Comparison of ENCODE assay signal across 1 cellular context in genomic region chr2:9914384-9915065, GRCh38.
A peak's percentile ranks its signal among the peaks of the same experiment; 100 is the strongest.
TF ChIP-seq lines count a peak whose summit lies in the region.

No MANE protein-coding gene starts in this region.

TF ChIP-seq in K562, 482 proteins besides CTCF, POLR2A, EP300 and RAD21 (continued from another document and continues in another):
- TF ChIP-seq, protein P1, sequence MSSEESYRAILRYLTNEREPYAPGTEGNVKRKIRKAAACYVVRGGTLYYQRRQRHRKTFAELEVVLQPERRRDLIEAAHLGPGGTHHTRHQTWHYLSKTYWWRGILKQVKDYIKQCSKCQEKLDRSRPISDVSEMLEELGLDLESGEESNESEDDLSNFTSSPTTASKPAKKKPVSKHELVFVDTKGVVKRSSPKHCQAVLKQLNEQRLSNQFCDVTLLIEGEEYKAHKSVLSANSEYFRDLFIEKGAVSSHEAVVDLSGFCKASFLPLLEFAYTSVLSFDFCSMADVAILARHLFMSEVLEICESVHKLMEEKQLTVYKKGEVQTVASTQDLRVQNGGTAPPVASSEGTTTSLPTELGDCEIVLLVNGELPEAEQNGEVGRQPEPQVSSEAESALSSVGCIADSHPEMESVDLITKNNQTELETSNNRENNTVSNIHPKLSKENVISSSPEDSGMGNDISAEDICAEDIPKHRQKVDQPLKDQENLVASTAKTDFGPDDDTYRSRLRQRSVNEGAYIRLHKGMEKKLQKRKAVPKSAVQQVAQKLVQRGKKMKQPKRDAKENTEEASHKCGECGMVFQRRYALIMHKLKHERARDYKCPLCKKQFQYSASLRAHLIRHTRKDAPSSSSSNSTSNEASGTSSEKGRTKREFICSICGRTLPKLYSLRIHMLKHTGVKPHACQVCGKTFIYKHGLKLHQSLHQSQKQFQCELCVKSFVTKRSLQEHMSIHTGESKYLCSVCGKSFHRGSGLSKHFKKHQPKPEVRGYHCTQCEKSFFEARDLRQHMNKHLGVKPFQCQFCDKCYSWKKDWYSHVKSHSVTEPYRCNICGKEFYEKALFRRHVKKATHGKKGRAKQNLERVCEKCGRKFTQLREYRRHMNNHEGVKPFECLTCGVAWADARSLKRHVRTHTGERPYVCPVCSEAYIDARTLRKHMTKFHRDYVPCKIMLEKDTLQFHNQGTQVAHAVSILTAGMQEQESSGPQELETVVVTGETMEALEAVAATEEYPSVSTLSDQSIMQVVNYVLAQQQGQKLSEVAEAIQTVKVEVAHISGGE (CRISPR knock-in tag; IDR thresholded peaks at IDR 0.05): peak in 1 of 3 experiments; percentile 53; a peak in 1 of 6 replicates
- TF ChIP-seq HDAC2 (IDR thresholded peaks at IDR 0.05) (0 out of 2 replicates have a peak, but pooled peaks have one; percentile 51), ZNF431 (CRISPR knock-in tag; IDR thresholded peaks at IDR 0.05) (peak; percentile 74; the same call in 1 of the 2 replicates), NR2C2 (CRISPR knock-in tag; IDR thresholded peaks at IDR 0.05) (0 out of 2 replicates have a peak, but pooled peaks have one; percentile 39), NR2C2 (tag; IDR thresholded peaks at IDR 0.05) (no peak), CHD4 (IDR thresholded peaks at IDR 0.05; ENCODE audit: insufficient read depth, insufficient replicate concordance, low read depth, low read length, poor library complexity, severe bottlenecking) (no peak), CC2D1A (IDR thresholded peaks at IDR 0.05) (0 out of 2 replicates have a peak, but pooled peaks have one; percentile 16), ZEB2 (IDR thresholded peaks at IDR 0.05) (no peak), TCF7 (IDR thresholded peaks at IDR 0.05; ENCODE audit: borderline replicate concordance) (0 out of 2 replicates have a peak, but pooled peaks have one; percentile 24), MED1 (CRISPR knock-in tag; IDR thresholded peaks at IDR 0.05; ENCODE audit: borderline replicate concordance) (no peak), TEAD4 (IDR thresholded peaks at IDR 0.05; ENCODE audit: low read length) (peak; percentile 42; the same call in 1 of the 2 replicates), TEAD4 (CRISPR knock-in tag; IDR thresholded peaks at IDR 0.05; ENCODE audit: borderline replicate concordance) (no peak), HSF4 (CRISPR knock-in tag; IDR thresholded peaks at IDR 0.05; ENCODE audit: borderline replicate concordance) (no peak), ZNF584 (CRISPR knock-in tag; IDR thresholded peaks at IDR 0.05; ENCODE audit: low read depth) (peak; percentile 73; the same call in 1 of the 2 replicates), HDAC6 (IDR thresholded peaks at IDR 0.05; ENCODE audit: low read depth, low read length) (no peak), BHLHE40 (IDR thresholded peaks at IDR 0.05; ENCODE audit: low read length) (peak; percentile 99), SMARCC2 (IDR thresholded peaks at IDR 0.05; ENCODE audit: low read depth) (no peak), ZNF134 (CRISPR knock-in tag; conservative IDR thresholded peaks at IDR 0.05) (0 out of 2 replicates have a peak, but pooled peaks have one; percentile 13), NCOA2 (IDR thresholded peaks at IDR 0.05; ENCODE audit: partially characterized antibody in 2 of 2) (no peak), FOXK1 (CRISPR knock-in tag; IDR thresholded peaks at IDR 0.05; ENCODE audit: borderline replicate concordance) (peak; percentile 77), HDAC1 (IDR thresholded peaks at IDR 0.05) (0 out of 4 replicates have a peak, but pooled peaks of 1 of the 2 experiments have one; percentile 34), ZNF24 (IDR thresholded peaks at IDR 0.05) (0 out of 2 replicates have a peak, but pooled peaks have one; percentile 46), CBX5 (IDR thresholded peaks at IDR 0.05; ENCODE audit: borderline replicate concordance, low read depth) (0 out of 2 replicates have a peak, but pooled peaks have one; percentile 12), ZBTB7A (IDR thresholded peaks at IDR 0.05; ENCODE audit: borderline replicate concordance, control insufficient read depth, low read depth, low read length) (no peak), ZKSCAN8 (CRISPR knock-in tag; IDR thresholded peaks at IDR 0.05) (0 out of 2 replicates have a peak, but pooled peaks have one; percentile 48), NR4A1 (CRISPR knock-in tag; IDR thresholded peaks at IDR 0.05) (no peak), NR4A1 (tag; IDR thresholded peaks at IDR 0.05) (0 out of 2 replicates have a peak, but pooled peaks have one; percentile 45), ZNF764 (CRISPR knock-in tag; IDR thresholded peaks at IDR 0.05; ENCODE audit: low read depth) (no peak), ATF3 (IDR thresholded peaks at IDR 0.05) (peak; percentile 96), ATF3 (CRISPR knock-in tag; conservative IDR thresholded peaks at IDR 0.05) (peak; percentile 95), ZNF644 (tag; IDR thresholded peaks at IDR 0.05; ENCODE audit: low read depth) (no peak), CTBP1 (IDR thresholded peaks at IDR 0.05; ENCODE audit: borderline replicate concordance) (no peak)
- TF ChIP-seq, protein P2, sequence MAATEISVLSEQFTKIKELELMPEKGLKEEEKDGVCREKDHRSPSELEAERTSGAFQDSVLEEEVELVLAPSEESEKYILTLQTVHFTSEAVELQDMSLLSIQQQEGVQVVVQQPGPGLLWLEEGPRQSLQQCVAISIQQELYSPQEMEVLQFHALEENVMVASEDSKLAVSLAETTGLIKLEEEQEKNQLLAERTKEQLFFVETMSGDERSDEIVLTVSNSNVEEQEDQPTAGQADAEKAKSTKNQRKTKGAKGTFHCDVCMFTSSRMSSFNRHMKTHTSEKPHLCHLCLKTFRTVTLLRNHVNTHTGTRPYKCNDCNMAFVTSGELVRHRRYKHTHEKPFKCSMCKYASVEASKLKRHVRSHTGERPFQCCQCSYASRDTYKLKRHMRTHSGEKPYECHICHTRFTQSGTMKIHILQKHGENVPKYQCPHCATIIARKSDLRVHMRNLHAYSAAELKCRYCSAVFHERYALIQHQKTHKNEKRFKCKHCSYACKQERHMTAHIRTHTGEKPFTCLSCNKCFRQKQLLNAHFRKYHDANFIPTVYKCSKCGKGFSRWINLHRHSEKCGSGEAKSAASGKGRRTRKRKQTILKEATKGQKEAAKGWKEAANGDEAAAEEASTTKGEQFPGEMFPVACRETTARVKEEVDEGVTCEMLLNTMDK (IDR thresholded peaks at IDR 0.05; ENCODE audit: borderline replicate concordance, insufficient read depth, low read depth, low read length, poor library complexity, severe bottlenecking): peak; percentile 40
- TF ChIP-seq, protein P3, sequence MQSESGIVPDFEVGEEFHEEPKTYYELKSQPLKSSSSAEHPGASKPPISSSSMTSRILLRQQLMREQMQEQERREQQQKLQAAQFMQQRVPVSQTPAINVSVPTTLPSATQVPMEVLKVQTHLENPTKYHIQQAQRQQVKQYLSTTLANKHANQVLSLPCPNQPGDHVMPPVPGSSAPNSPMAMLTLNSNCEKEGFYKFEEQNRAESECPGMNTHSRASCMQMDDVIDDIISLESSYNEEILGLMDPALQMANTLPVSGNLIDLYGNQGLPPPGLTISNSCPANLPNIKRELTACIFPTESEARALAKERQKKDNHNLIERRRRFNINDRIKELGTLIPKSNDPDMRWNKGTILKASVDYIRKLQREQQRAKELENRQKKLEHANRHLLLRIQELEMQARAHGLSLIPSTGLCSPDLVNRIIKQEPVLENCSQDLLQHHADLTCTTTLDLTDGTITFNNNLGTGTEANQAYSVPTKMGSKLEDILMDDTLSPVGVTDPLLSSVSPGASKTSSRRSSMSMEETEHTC (IDR thresholded peaks at IDR 0.05): peak; percentile 84
- TF ChIP-seq, protein P4, sequence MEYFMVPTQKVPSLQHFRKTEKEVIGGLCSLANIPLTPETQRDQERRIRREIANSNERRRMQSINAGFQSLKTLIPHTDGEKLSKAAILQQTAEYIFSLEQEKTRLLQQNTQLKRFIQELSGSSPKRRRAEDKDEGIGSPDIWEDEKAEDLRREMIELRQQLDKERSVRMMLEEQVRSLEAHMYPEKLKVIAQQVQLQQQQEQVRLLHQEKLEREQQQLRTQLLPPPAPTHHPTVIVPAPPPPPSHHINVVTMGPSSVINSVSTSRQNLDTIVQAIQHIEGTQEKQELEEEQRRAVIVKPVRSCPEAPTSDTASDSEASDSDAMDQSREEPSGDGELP (CRISPR knock-in tag; IDR thresholded peaks at IDR 0.05; ENCODE audit: borderline replicate concordance): peak; percentile 61; the same call in 1 of the 2 replicates
- TF ChIP-seq, protein P5, sequence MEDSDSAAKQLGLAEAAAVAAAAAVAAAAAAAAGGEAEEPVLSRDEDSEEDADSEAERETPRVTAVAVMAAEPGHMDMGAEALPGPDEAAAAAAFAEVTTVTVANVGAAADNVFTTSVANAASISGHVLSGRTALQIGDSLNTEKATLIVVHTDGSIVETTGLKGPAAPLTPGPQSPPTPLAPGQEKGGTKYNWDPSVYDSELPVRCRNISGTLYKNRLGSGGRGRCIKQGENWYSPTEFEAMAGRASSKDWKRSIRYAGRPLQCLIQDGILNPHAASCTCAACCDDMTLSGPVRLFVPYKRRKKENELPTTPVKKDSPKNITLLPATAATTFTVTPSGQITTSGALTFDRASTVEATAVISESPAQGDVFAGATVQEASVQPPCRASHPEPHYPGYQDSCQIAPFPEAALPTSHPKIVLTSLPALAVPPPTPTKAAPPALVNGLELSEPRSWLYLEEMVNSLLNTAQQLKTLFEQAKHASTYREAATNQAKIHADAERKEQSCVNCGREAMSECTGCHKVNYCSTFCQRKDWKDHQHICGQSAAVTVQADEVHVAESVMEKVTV (CRISPR knock-in tag; IDR thresholded peaks at IDR 0.05): peak; percentile 70
- TF ChIP-seq, protein P6, sequence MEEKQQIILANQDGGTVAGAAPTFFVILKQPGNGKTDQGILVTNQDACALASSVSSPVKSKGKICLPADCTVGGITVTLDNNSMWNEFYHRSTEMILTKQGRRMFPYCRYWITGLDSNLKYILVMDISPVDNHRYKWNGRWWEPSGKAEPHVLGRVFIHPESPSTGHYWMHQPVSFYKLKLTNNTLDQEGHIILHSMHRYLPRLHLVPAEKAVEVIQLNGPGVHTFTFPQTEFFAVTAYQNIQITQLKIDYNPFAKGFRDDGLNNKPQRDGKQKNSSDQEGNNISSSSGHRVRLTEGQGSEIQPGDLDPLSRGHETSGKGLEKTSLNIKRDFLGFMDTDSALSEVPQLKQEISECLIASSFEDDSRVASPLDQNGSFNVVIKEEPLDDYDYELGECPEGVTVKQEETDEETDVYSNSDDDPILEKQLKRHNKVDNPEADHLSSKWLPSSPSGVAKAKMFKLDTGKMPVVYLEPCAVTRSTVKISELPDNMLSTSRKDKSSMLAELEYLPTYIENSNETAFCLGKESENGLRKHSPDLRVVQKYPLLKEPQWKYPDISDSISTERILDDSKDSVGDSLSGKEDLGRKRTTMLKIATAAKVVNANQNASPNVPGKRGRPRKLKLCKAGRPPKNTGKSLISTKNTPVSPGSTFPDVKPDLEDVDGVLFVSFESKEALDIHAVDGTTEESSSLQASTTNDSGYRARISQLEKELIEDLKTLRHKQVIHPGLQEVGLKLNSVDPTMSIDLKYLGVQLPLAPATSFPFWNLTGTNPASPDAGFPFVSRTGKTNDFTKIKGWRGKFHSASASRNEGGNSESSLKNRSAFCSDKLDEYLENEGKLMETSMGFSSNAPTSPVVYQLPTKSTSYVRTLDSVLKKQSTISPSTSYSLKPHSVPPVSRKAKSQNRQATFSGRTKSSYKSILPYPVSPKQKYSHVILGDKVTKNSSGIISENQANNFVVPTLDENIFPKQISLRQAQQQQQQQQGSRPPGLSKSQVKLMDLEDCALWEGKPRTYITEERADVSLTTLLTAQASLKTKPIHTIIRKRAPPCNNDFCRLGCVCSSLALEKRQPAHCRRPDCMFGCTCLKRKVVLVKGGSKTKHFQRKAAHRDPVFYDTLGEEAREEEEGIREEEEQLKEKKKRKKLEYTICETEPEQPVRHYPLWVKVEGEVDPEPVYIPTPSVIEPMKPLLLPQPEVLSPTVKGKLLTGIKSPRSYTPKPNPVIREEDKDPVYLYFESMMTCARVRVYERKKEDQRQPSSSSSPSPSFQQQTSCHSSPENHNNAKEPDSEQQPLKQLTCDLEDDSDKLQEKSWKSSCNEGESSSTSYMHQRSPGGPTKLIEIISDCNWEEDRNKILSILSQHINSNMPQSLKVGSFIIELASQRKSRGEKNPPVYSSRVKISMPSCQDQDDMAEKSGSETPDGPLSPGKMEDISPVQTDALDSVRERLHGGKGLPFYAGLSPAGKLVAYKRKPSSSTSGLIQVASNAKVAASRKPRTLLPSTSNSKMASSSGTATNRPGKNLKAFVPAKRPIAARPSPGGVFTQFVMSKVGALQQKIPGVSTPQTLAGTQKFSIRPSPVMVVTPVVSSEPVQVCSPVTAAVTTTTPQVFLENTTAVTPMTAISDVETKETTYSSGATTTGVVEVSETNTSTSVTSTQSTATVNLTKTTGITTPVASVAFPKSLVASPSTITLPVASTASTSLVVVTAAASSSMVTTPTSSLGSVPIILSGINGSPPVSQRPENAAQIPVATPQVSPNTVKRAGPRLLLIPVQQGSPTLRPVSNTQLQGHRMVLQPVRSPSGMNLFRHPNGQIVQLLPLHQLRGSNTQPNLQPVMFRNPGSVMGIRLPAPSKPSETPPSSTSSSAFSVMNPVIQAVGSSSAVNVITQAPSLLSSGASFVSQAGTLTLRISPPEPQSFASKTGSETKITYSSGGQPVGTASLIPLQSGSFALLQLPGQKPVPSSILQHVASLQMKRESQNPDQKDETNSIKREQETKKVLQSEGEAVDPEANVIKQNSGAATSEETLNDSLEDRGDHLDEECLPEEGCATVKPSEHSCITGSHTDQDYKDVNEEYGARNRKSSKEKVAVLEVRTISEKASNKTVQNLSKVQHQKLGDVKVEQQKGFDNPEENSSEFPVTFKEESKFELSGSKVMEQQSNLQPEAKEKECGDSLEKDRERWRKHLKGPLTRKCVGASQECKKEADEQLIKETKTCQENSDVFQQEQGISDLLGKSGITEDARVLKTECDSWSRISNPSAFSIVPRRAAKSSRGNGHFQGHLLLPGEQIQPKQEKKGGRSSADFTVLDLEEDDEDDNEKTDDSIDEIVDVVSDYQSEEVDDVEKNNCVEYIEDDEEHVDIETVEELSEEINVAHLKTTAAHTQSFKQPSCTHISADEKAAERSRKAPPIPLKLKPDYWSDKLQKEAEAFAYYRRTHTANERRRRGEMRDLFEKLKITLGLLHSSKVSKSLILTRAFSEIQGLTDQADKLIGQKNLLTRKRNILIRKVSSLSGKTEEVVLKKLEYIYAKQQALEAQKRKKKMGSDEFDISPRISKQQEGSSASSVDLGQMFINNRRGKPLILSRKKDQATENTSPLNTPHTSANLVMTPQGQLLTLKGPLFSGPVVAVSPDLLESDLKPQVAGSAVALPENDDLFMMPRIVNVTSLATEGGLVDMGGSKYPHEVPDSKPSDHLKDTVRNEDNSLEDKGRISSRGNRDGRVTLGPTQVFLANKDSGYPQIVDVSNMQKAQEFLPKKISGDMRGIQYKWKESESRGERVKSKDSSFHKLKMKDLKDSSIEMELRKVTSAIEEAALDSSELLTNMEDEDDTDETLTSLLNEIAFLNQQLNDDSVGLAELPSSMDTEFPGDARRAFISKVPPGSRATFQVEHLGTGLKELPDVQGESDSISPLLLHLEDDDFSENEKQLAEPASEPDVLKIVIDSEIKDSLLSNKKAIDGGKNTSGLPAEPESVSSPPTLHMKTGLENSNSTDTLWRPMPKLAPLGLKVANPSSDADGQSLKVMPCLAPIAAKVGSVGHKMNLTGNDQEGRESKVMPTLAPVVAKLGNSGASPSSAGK (IDR thresholded peaks at IDR 0.05): peak; percentile 95
